8 cellular contexts compared by ENCODE assay signal in genomic region chr2:61471905-61472805, GRCh38. TPM values are rescaled to one million over a fixed set of nuclear protein-coding genes. Genes with fewer than 3 reads are reported as not detected.
A peak's percentile ranks its signal among the peaks of the same experiment; 100 is the strongest.
DNase-seq lines count a peak whose midpoint lies in the region; ATAC-seq, FAIRE-seq and TF ChIP-seq lines count a peak whose summit lies in the region.

No MANE protein-coding gene starts in this region.

- H3K27me3 Mint-ChIP-seq in activated naive CD8-positive, alpha-beta T cell treated with anti-CD3 and anti-CD28 coated beads, Interleukin-2, amount 50 U/mL, for 24 hours: no peaks in the 10 kb centered on the region

- H3K4me1 ChIP-seq in skeletal muscle satellite cell (ENCODE audit: control insufficient read depth, insufficient read depth, low read length): peaks cover 15% of the 10 kb centered on the region

- TF ChIP-seq POLR2A in GM12892 (IDR thresholded peaks at IDR 0.05; ENCODE audit: low read depth, low read length): no peak

- peak overlapping the region; percentile 79 for H3K4me2 ChIP-seq in skeletal muscle satellite cell (ENCODE audit: low read length)

- peak; percentile 30 for FAIRE-seq in GM12892 (lab: Jason Lieb, UNC)

- H3K9me3 ChIP-seq in skeletal muscle satellite cell (replicated peaks; ENCODE audit: low read length): no peaks in the 10 kb centered on the region

- H3K4me3 ChIP-seq in AG09309 (ENCODE audit: control insufficient read depth, low read depth, low read length) (peak overlapping the region; percentile 92), iPS-11a (ENCODE audit: low read depth, low read length) (peak overlapping the region; percentile 92), skeletal muscle satellite cell (ENCODE audit: low read length) (peak overlapping the region; percentile 75)

- H3K36me3 ChIP-seq in skeletal muscle satellite cell (ENCODE audit: insufficient read depth, low read length): peaks cover 14% of the 10 kb centered on the region

- H3K27me3 ChIP-seq in skeletal muscle satellite cell (ENCODE audit: control insufficient read depth, insufficient read depth, low read length): no peaks in the 10 kb centered on the region

- H3K9me3 Mint-ChIP-seq in activated naive CD8-positive, alpha-beta T cell treated with anti-CD3 and anti-CD28 coated beads, Interleukin-2, amount 50 U/mL, for 24 hours: no peaks in the 10 kb centered on the region

- no peak for DNase-seq in AG09309 (ENCODE audit: low read depth)
- DNase-seq in GM12892 (ENCODE audit: insufficient read length): no peak
- peak; percentile 21 for DNase-seq in NCI-H2227 treated with DMSO at 0.1 percent for 48 hours (lab: John Stamatoyannopoulos, UW)
- DNase-seq in activated naive CD8-positive, alpha-beta T cell treated with anti-CD3 and anti-CD28 coated beads, Interleukin-2, amount 50 U/mL, for 24 hours: no peak

- peaks cover 16% of the 10 kb centered on the region for H3K36me3 Mint-ChIP-seq in activated naive CD8-positive, alpha-beta T cell treated with anti-CD3 and anti-CD28 coated beads, Interleukin-2, amount 50 U/mL, for 24 hours (ENCODE audit: low read depth)

- no peak for ATAC-seq in activated naive CD8-positive, alpha-beta T cell treated with anti-CD3 and anti-CD28 coated beads, Interleukin-2, amount 50 U/mL, for 24 hours
- ATAC-seq in GM19467 (IDR thresholded peaks at IDR 0.05; ENCODE audit: unreplicated experiment) (no peak), HG02852 (IDR thresholded peaks at IDR 0.05; ENCODE audit: unreplicated experiment) (no peak)

- TF ChIP-seq CTCF in AG09309 (IDR thresholded peaks at IDR 0.05; ENCODE audit: control insufficient read depth, insufficient read depth, low read depth, low read length, missing control alignments): no peak

- peaks cover 31% of the 10 kb centered on the region for H3K4me1 Mint-ChIP-seq in activated naive CD8-positive, alpha-beta T cell treated with anti-CD3 and anti-CD28 coated beads, Interleukin-2, amount 50 U/mL, for 24 hours

- H3K9ac ChIP-seq in skeletal muscle satellite cell (ENCODE audit: low read depth, low read length): peak overlapping the region; percentile 98

- H3K4me3 Mint-ChIP-seq in activated naive CD8-positive, alpha-beta T cell treated with anti-CD3 and anti-CD28 coated beads, Interleukin-2, amount 50 U/mL, for 24 hours: peak overlapping the region; percentile 91

- H3K27ac Mint-ChIP-seq in activated naive CD8-positive, alpha-beta T cell treated with anti-CD3 and anti-CD28 coated beads, Interleukin-2, amount 50 U/mL, for 24 hours: peak overlapping the region; percentile 90

RNA-seq across cellular contexts. Expression of gene USP34, which starts 1.3 kb away (rescaled TPM):
- 67.3 TPM for polyA plus RNA-seq in GM12892 (2012; ENCODE audit: missing spikeins)
- 62.7 and 82.9 TPM in 2 replicates for total RNA-seq in skeletal muscle satellite cell (2012; rRNA removed)
